In the genomic region with DNA sequence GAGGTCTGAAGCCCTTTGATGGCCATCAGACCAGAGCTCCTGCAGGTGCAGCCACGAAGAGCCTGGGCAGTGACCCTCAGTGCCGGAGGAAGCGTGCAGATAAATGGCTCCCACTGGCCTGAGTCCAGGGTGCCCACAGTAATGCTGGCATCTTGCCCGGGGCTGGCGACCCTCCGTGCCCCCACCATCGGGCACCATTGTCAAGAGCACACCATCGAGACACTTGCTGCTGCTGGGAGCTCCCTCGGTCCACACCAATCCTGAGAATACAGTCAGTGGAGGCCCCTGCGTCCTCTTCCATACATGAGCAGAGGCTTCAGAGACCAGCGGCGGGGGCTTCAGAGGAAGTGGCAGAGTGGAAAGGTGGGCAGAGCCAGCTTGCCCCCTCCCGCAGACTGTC, we compare ENCODE assay signal across 18 cellular contexts.
A peak's percentile ranks its signal among the peaks of the same experiment; 100 is the strongest.
DNase-seq lines count a peak whose midpoint lies in the region; ATAC-seq, FAIRE-seq and TF ChIP-seq lines count a peak whose summit lies in the region.
"Had no signal": no experiment of that assay in that cellular context is flagged by ENCODE, and none has a peak within 500 bp of the region (broad histone marks: within the 10 kb centered on the region; RNA-seq: fewer than 3 reads in every experiment).

No MANE protein-coding gene starts in this region.

- peaks cover 3% of the 10 kb centered on the region for H3K9me3 Mint-ChIP-seq in activated CD8-positive, alpha-beta memory T cell treated with anti-CD3 and anti-CD28 coated beads, Interleukin-2, amount 10 ng/mL, durations not matched to agents 7 days and 5 days (ENCODE audit: low read depth)

- H3K23me2 ChIP-seq in H1 (ENCODE audit: low read depth, low read length), result no peaks in the 10 kb centered on the region

- intact Hi-C loops in stomach (cut with DNase I; ENCODE audit: low total_unique reads), result no loop called here
- intact Hi-C loops in PC-3 (cut with micrococcal nuclease), result no loop called here

- no peak overlapping the region for H4K91ac ChIP-seq in H1 (replicated peaks; ENCODE audit: insufficient read length, low read length)

- in situ Hi-C loops in KBM-7 (cut with MboI; ENCODE audit: low pct_unique_long_range_greater_than_20kb, low sequenced_read_pairs) (no loop called here), HAP-1 (cut with MboI; ENCODE audit: low sequenced_read_pairs) (no loop called here)

- H2BK12ac ChIP-seq in H1 (ENCODE audit: low read depth, low read length), result 0 out of 2 replicates have a peak overlapping the region, but pooled peaks have one; percentile 27

- peaks cover 0 to 3% (median 0%) of the 10 kb centered on the region in 4 experiments; a peak in 5 of 7 replicates for H3K27me3 ChIP-seq in H1 (replicated peaks in 1 of 4; ENCODE audit: control insufficient read depth in 3 of 4, extremely low read depth in 1 of 4, insufficient read depth in 3 of 4, low read length in 3 of 4)
- H3K27me3 ChIP-seq in stomach, result peaks cover 0 to 52% (median 3%) of the 10 kb centered on the region in 3 donors
- H3K27me3 ChIP-seq in PC-3 (ENCODE audit: low read length), result no peaks in the 10 kb centered on the region
- no peaks in the 10 kb centered on the region for H3K27me3 ChIP-seq in HAP-1 (ENCODE audit: low read depth)

- H2BK5ac ChIP-seq in H1 (ENCODE audit: low read depth, low read length), result no peak overlapping the region

- POLR2A ChIA-PET in H1 (lab: Charles Lee; ENCODE audit: partially characterized antibody) (no interaction called here), PC-3 (lab: Charles Lee; ENCODE audit: unreplicated experiment) (no interaction called here)

- H3K27ac ChIP-seq in H1 (ENCODE audit: low read depth, low read length) (no peak overlapping the region), stomach (no peak overlapping the region), PC-3 (ENCODE audit: low read length) (no peak overlapping the region)
- H3K27ac ChIP-seq: 22Rv1 had no signal

- H3K14ac ChIP-seq in H1 (ENCODE audit: insufficient read length), result no peak overlapping the region

- TF ChIP-seq CTCF in H1 (IDR thresholded peaks at IDR 0.05; ENCODE audit: control extremely low read depth in 1 of 3, insufficient read depth in 1 of 3, low read depth in 1 of 3, low read length in 3 of 3), result no peak
- no peak for TF ChIP-seq CTCF in stomach (IDR thresholded peaks at IDR 0.05)
- TF ChIP-seq CTCF in PC-3 (conservative IDR thresholded peaks at IDR 0.05; ENCODE audit: low read depth, low read length), result no peak

- no peaks in the 10 kb centered on the region for H3K79me1 ChIP-seq in H1 (ENCODE audit: low read depth, low read length)

- H3K79me2 ChIP-seq in H1 (ENCODE audit: control insufficient read depth in 1 of 2, insufficient read depth in 2 of 2, low read length in 2 of 2) (no peaks in the 10 kb centered on the region), PC-3 (ENCODE audit: low read length) (no peaks in the 10 kb centered on the region)

- H3K23ac ChIP-seq in H1 (ENCODE audit: insufficient read length), result no peak overlapping the region

- H3K56ac ChIP-seq in H1 (replicated peaks; ENCODE audit: insufficient read length, low read depth, low read length), result no peak overlapping the region

- no TSS peak for BruUV-seq in PC-3 (replicated peaks; lab: Mats Ljungman, UMichigan)

- no peaks in the 10 kb centered on the region for H3F3A ChIP-seq in PC-3 (ENCODE audit: low read length, unreplicated experiment)

- DNase-seq in activated CD8-positive, alpha-beta memory T cell treated with anti-CD3 and anti-CD28 coated beads, Interleukin-2, amount 10 ng/mL, durations not matched to agents 7 days and 5 days, result peak; percentile 28
- no peak for DNase-seq in activated CD8-positive, alpha-beta memory T cell treated with anti-CD3 and anti-CD28 coated beads, Interleukin-2, amount 50 U/mL, for 4 hours
- DNase-seq in H1 (ENCODE audit: low read depth in 1 of 2, low spot score in 2 of 2) (peak in 1 of 2 experiments; percentile 19), mesenteric fat pad (ENCODE audit: low spot score) (peak; percentile 47), stomach (peak; percentile 20), PC-3 (no peak), KBM-7 (no peak), HAP-1 (ENCODE audit: low spot score in 2 of 2) (no peak)
- DNase-seq: COR-L47, DMS153, DND-41, GDM1 had no signal

- FAIRE-seq in H1 (lab: Jason Lieb, UNC), result no peak
- FAIRE-seq: D721Med, GM12892, H54 had no signal

- H3K27ac Mint-ChIP-seq in activated CD8-positive, alpha-beta memory T cell treated with anti-CD3 and anti-CD28 coated beads, Interleukin-2, amount 10 ng/mL, durations not matched to agents 7 days and 5 days, result no peak overlapping the region
- H3K27ac Mint-ChIP-seq: CD14-positive monocyte; CD8-positive, alpha-beta T cell had no signal

- H3K4me3 ChIP-seq in H1 (ENCODE audit: extremely low read depth in 1 of 4, insufficient read depth in 2 of 4, low read depth in 3 of 4, low read length in 4 of 4) (no peak overlapping the region), stomach (no peak overlapping the region), PC-3 (ENCODE audit: low read length) (no peak overlapping the region), HAP-1 (no peak overlapping the region)

- no peak overlapping the region for H2BK15ac ChIP-seq in H1 (ENCODE audit: low read length)

- no peak overlapping the region for H4K8ac ChIP-seq in H1 (ENCODE audit: extremely low read depth, insufficient read depth, low read length)

- no peak for TF ChIP-seq EP300 in H1 (IDR thresholded peaks at IDR 0.05; ENCODE audit: borderline replicate concordance in 1 of 2, low read depth in 2 of 2, low read length in 2 of 2)
- TF ChIP-seq EP300 in stomach (IDR thresholded peaks at IDR 0.05), result no peak

- peaks cover 0 to 10% (median 3%) of the 10 kb centered on the region in 4 experiments; a peak in 3 of 7 replicates for H3K4me1 ChIP-seq in H1 (replicated peaks in 1 of 4; ENCODE audit: control insufficient read depth in 3 of 4, insufficient read depth in 4 of 4, low read length in 3 of 4)
- H3K4me1 ChIP-seq in stomach, result no peaks in the 10 kb centered on the region
- H3K4me1 ChIP-seq in PC-3 (ENCODE audit: insufficient read depth, low read length), result no peaks in the 10 kb centered on the region
- no peaks in the 10 kb centered on the region for H3K4me1 ChIP-seq in HAP-1

- no peak for ATAC-seq in activated CD8-positive, alpha-beta memory T cell treated with anti-CD3 and anti-CD28 coated beads, Interleukin-2, amount 10 ng/mL, durations not matched to agents 7 days and 5 days
- ATAC-seq in PC-3, result no peak
- ATAC-seq: CD8-positive, alpha-beta T cell had no signal

- no peaks in the 10 kb centered on the region for H3K27me3 Mint-ChIP-seq in activated CD8-positive, alpha-beta memory T cell treated with anti-CD3 and anti-CD28 coated beads, Interleukin-2, amount 10 ng/mL, durations not matched to agents 7 days and 5 days

- H2BK20ac ChIP-seq in H1 (ENCODE audit: low read length), result no peak overlapping the region

- 94% methylated on average over 13 of the region's 13 CpGs; no CpG with 5 or more reads in 1 of the 2 experiments for WGBS in H1 (ENCODE audit: extremely low coverage in 1 of 2, insufficient coverage in 1 of 2, insufficient read length in 1 of 2, insufficient replicate concordance in 2 of 2, low coverage in 1 of 2, low lambda C conversion rate in 2 of 2, missing lambda C conversion rate in 1 of 2), 2 experiments
- WGBS in stomach, 5 donors, result 80 to 93% (median 89%) methylated on average over 5 to 13 of the region's 13 CpGs

- H4K20me1 ChIP-seq in H1 (replicated peaks in 1 of 2; ENCODE audit: control insufficient read depth in 1 of 2, insufficient read depth in 2 of 2, low read length in 2 of 2), result no peaks in the 10 kb centered on the region
- no peaks in the 10 kb centered on the region for H4K20me1 ChIP-seq in PC-3 (ENCODE audit: low read length)

- no peak for TF ChIP-seq RAD21 in H1 (IDR thresholded peaks at IDR 0.05 in 1 of 2, conservative IDR thresholded peaks at IDR 0.05 in 1 of 2; ENCODE audit: low read depth in 2 of 2, low read length in 2 of 2)

- no peak overlapping the region for H3K4me2 ChIP-seq in H1 (ENCODE audit: insufficient read depth in 1 of 2, low read depth in 2 of 2, low read length in 2 of 2)
- no peak overlapping the region for H3K4me2 ChIP-seq in PC-3 (ENCODE audit: low read length)

- H3K4ac ChIP-seq in H1 (replicated peaks; ENCODE audit: insufficient read length, low read depth, low read length), result no peak overlapping the region

- H3K9ac ChIP-seq in H1 (replicated peaks in 1 of 4; ENCODE audit: extremely low read depth in 1 of 4, low read depth in 3 of 4, low read length in 3 of 4) (no peak overlapping the region), PC-3 (ENCODE audit: low read length) (no peak overlapping the region)

- no peak overlapping the region for H3K4me3 Mint-ChIP-seq in activated CD8-positive, alpha-beta memory T cell treated with anti-CD3 and anti-CD28 coated beads, Interleukin-2, amount 10 ng/mL, durations not matched to agents 7 days and 5 days
- H3K4me3 Mint-ChIP-seq: CD14-positive monocyte; CD8-positive, alpha-beta T cell had no signal

- no peak overlapping the region for H2AFZ ChIP-seq in H1 (ENCODE audit: low read length)
- H2AFZ ChIP-seq in PC-3 (ENCODE audit: low read length), result no peak overlapping the region

- no peaks in the 10 kb centered on the region for H3K36me3 Mint-ChIP-seq in activated CD8-positive, alpha-beta memory T cell treated with anti-CD3 and anti-CD28 coated beads, Interleukin-2, amount 10 ng/mL, durations not matched to agents 7 days and 5 days
- H3K36me3 Mint-ChIP-seq: CD14-positive monocyte; CD8-positive, alpha-beta T cell had no signal

- H3K9me3 ChIP-seq in H1 (ENCODE audit: insufficient read depth in 2 of 2, low read depth in 1 of 2, low read length in 1 of 2) (no peaks in the 10 kb centered on the region), stomach (peaks cover 0 to 9% (median 4%) of the 10 kb centered on the region in 4 donors), PC-3 (ENCODE audit: low read length) (no peaks in the 10 kb centered on the region), HAP-1 (no peaks in the 10 kb centered on the region)

- H2AK5ac ChIP-seq in H1 (ENCODE audit: low read depth, low read length), result 0 out of 2 replicates have a peak overlapping the region, but pooled peaks have one; percentile 13

- H4K5ac ChIP-seq in H1 (ENCODE audit: insufficient read length, low read depth, low read length), result no peak overlapping the region

- H3K36me3 ChIP-seq in H1 (ENCODE audit: control insufficient read depth in 2 of 4, insufficient read depth in 4 of 4, low read length in 3 of 4) (no peaks in the 10 kb centered on the region), stomach (no peaks in the 10 kb centered on the region), PC-3 (ENCODE audit: low read depth, low read length) (no peaks in the 10 kb centered on the region), HAP-1 (replicated peaks) (no peaks in the 10 kb centered on the region)

- TF ChIP-seq POLR2A in H1 (IDR thresholded peaks at IDR 0.05; ENCODE audit: control extremely low read depth in 1 of 2, low read depth in 2 of 2, low read length in 2 of 2) (no peak), stomach (IDR thresholded peaks at IDR 0.05) (no peak)

- no peaks in the 10 kb centered on the region for H3K4me1 Mint-ChIP-seq in activated CD8-positive, alpha-beta memory T cell treated with anti-CD3 and anti-CD28 coated beads, Interleukin-2, amount 10 ng/mL, durations not matched to agents 7 days and 5 days
- H3K4me1 Mint-ChIP-seq: CD14-positive monocyte had no signal

- CTCF ChIA-PET in activated CD8-positive, alpha-beta memory T cell treated with anti-CD3 and anti-CD28 coated beads, Interleukin-2, amount 10 ng/mL, durations not matched to agents 7 days and 5 days (lab: Charles Lee), result no interaction called here
- CTCF ChIA-PET in H1 (lab: Charles Lee; ENCODE audit: partially characterized antibody), result no interaction called here
- CTCF ChIA-PET in PC-3 (lab: Charles Lee), result no interaction called here

- H2BK120ac ChIP-seq in H1 (replicated peaks; ENCODE audit: low read depth, low read length), result no peak overlapping the region

- H3K9me2 ChIP-seq in PC-3 (replicated peaks; ENCODE audit: low read length), result no peaks in the 10 kb centered on the region

- H3K18ac ChIP-seq in H1 (ENCODE audit: extremely low read depth, low read length), result no peak overlapping the region

Comparison
In these comparisons a context has a peak if more than half of its experiments do, and no peak if none do; other contexts are left out.
1. DNase-seq: peak in activated CD8-positive, alpha-beta memory T cell treated with anti-CD3 and anti-CD28 coated beads, Interleukin-2, amount 10 ng/mL, durations not matched to agents 7 days and 5 days (single experiment), mesenteric fat pad (single experiment) and stomach (single experiment); none in activated CD8-positive, alpha-beta memory T cell treated with anti-CD3 and anti-CD28 coated beads, Interleukin-2, amount 50 U/mL, for 4 hours (single experiment), PC-3 (single experiment), KBM-7 (single experiment) and HAP-1 (0 of 2).